15 cellular contexts compared by ENCODE assay signal in the genomic region with DNA sequence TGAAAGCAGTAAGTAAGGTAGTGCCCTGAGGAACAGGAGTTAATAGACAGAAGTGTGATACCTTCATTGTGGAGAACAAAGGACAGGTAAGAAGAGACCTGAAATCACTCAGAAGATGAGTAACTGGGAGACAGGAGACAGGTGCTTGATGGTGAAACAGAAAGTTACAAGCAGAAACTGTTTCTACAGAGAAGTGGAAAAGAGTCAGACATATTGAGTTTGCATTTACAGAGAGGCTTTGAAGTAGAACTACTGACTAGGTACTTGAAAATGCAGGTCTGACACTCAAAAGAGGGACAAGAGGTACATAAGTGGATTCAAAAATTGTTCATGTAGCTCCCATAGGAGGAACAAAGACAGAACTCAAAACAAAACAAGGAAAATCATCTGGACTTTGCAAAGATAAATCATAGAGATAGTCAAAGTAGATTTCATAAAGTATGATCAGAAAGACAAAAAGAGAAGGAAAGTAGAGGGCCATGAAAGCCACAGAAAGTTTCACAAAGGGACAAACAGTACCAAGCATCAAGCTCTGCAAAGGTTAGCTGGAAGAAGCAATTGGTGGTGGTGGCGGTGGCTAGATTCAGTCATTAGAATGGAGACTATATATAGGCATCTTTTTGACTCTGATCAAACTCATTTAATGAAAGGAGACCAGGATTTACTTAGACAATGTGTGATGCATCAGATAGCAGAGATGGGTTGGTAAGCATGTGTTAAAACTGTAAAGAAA.
DNase-seq lines count a peak whose midpoint lies in the region; ATAC-seq and TF ChIP-seq lines count a peak whose summit lies in the region.
"Had no signal": no experiment of that assay in that cellular context is flagged by ENCODE, and none has a peak within 500 bp of the region (broad histone marks: within the 10 kb centered on the region; RNA-seq: fewer than 3 reads in every experiment).

No MANE protein-coding gene starts in this region.

- peak in 1 of 6 experiments; percentile 15 for TF ChIP-seq CTCF in thyroid gland (IDR thresholded peaks at IDR 0.05)
- no peak for TF ChIP-seq CTCF in foreskin fibroblast (IDR thresholded peaks at IDR 0.05; ENCODE audit: low read depth, low read length)

- H3K4me3 ChIP-seq in thyroid gland (replicated peaks in 1 of 3) (no peak overlapping the region), foreskin fibroblast (ENCODE audit: low read depth in 1 of 2, low read length in 2 of 2) (no peak overlapping the region)
- H3K4me3 ChIP-seq: skin epidermis, thoracic aorta had no signal

- peak overlapping the region in 1 of 3 donors; percentile 14 for H3K27ac ChIP-seq in thyroid gland
- H3K27ac ChIP-seq: 22Rv1, skin epidermis, thoracic aorta, WERI-Rb-1 had no signal

- TF ChIP-seq POLR2A in thyroid gland (IDR thresholded peaks at IDR 0.05) = no peak

- intact Hi-C loops in thyroid gland (cut with DNase I) = no loop called here

- H3K27me3 ChIP-seq in thyroid gland = no peaks in the 10 kb centered on the region

- ATAC-seq in HG02852 (IDR thresholded peaks at IDR 0.05; ENCODE audit: unreplicated experiment) = peak; percentile 85
- ATAC-seq: CD8-positive, alpha-beta T cell had no signal

- WGBS in thyroid gland, 2 donors = 79 to 84% methylated on average over 1 of the region's 1 CpG

- H3K4me1 ChIP-seq in thyroid gland = peaks cover 6 to 9% of the 10 kb centered on the region in 2 donors

- no peaks in the 10 kb centered on the region for H3K36me3 ChIP-seq in thyroid gland
- H3K36me3 ChIP-seq: thoracic aorta, WERI-Rb-1 had no signal

- DNase-seq in NCI-H1417 (lab: John Stamatoyannopoulos, UW) = peak; percentile 63 to 85 (median 76)
- DNase-seq in NCI-H1417 treated with DMSO at 0.1 percent for 48 hours (lab: John Stamatoyannopoulos, UW) = no peak
- peak; percentile 45 for DNase-seq in NCI-H1105 (lab: John Stamatoyannopoulos, UW)
- DNase-seq in thyroid gland = peak; percentile 2 to 10
- DNase-seq in HuH-7.5 (ENCODE audit: low spot score) = no peak
- no peak for DNase-seq in mucosa of gallbladder (ENCODE audit: low spot score)
- DNase-seq in foreskin fibroblast = no peak
- DNase-seq: activated naive CD8-positive, alpha-beta T cell treated with anti-CD3 and anti-CD28 coated beads, Interleukin-2, amount 10 ng/mL, durations not matched to agents 7 days and 5 days; CD8-positive, alpha-beta T cell; NCI-H1436; WERI-Rb-1 had no signal

- no peaks in the 10 kb centered on the region for H3K9me3 ChIP-seq in thyroid gland
- H3K9me3 ChIP-seq: thoracic aorta had no signal

Comparison
In these comparisons a context has a peak if more than half of its experiments do, and no peak if none do; other contexts are left out.
1. DNase-seq: peak in NCI-H1417 (3 of 3), NCI-H1105 (single experiment) and thyroid gland (2 of 2); none in NCI-H1417 treated with DMSO at 0.1 percent for 48 hours (single experiment), HuH-7.5 (single experiment), mucosa of gallbladder (single experiment) and foreskin fibroblast (0 of 2).